ENCODE assay signal across 20 cellular contexts in genomic region chr11:10443152-10443551, GRCh38. TPM values are rescaled to one million over a fixed set of nuclear protein-coding genes. Genes with fewer than 3 reads are reported as not detected.
A peak's percentile ranks its signal among the peaks of the same experiment; 100 is the strongest.
DNase-seq lines count a peak whose midpoint lies in the region; ATAC-seq, FAIRE-seq and TF ChIP-seq lines count a peak whose summit lies in the region.
"Had no signal": no experiment of that assay in that cellular context is flagged by ENCODE, and none has a peak within 500 bp of the region (broad histone marks: within the 10 kb centered on the region; RNA-seq: fewer than 3 reads in every experiment).

No MANE protein-coding gene starts in this region.

- H3K9me3 Mint-ChIP-seq in activated naive CD8-positive, alpha-beta T cell (ENCODE audit: low read depth): no peaks in the 10 kb centered on the region
- no peaks in the 10 kb centered on the region for H3K9me3 Mint-ChIP-seq in activated naive CD8-positive, alpha-beta T cell treated with anti-CD3 and anti-CD28 coated beads for 36 hours
- no peaks in the 10 kb centered on the region for H3K9me3 Mint-ChIP-seq in stimulated activated naive CD8-positive, alpha-beta T cell treated with anti-CD3 and anti-CD28 coated beads, Interleukin-15, amount 100 ng/mL, for 72 hours
- H3K9me3 Mint-ChIP-seq in progenitor cell of endocrine pancreas (ENCODE audit: low read depth): no peaks in the 10 kb centered on the region
- H3K9me3 Mint-ChIP-seq: CD8-positive, alpha-beta memory T cell; nephron progenitor cell had no signal

- no peak for TF ChIP-seq RAD21 in K562 (CRISPR knock-in tag; conservative IDR thresholded peaks at IDR 0.05 in 1 of 2, IDR thresholded peaks at IDR 0.05 in 1 of 2)

- H3K27me3 ChIP-seq in K562 (ENCODE audit: control insufficient read depth in 2 of 2, insufficient read depth in 2 of 2, low read length in 2 of 2) (no peaks in the 10 kb centered on the region), PC-3 (ENCODE audit: low read length) (no peaks in the 10 kb centered on the region)
- H3K27me3 ChIP-seq: left lung, transverse colon had no signal

- H3K4me3 ChIP-seq in NB4 (ENCODE audit: low read depth, low read length): no peak overlapping the region
- H3K4me3 ChIP-seq in K562: no peak overlapping the region
- no peak overlapping the region for H3K4me3 ChIP-seq in PC-3 (ENCODE audit: low read length)
- H3K4me3 ChIP-seq: heart left ventricle, left lung, transverse colon had no signal

- in situ Hi-C loops in K562 (cut with MboI): no loop called here

- H3K9me3 ChIP-seq in K562 (replicated peaks; ENCODE audit: control insufficient read depth, insufficient read depth, low read depth, low read length) (no peaks in the 10 kb centered on the region), PC-3 (ENCODE audit: low read length) (no peaks in the 10 kb centered on the region)
- H3K9me3 ChIP-seq: heart left ventricle, left lung, transverse colon had no signal

- H3K36me3 Mint-ChIP-seq in activated naive CD8-positive, alpha-beta T cell: no peaks in the 10 kb centered on the region
- H3K36me3 Mint-ChIP-seq in activated naive CD8-positive, alpha-beta T cell treated with anti-CD3 and anti-CD28 coated beads for 36 hours: no peaks in the 10 kb centered on the region
- H3K36me3 Mint-ChIP-seq in progenitor cell of endocrine pancreas (ENCODE audit: insufficient read depth): no peaks in the 10 kb centered on the region

- ATAC-seq in K562 (no peak), PC-3 (no peak)
- ATAC-seq in stimulated activated naive CD8-positive, alpha-beta T cell treated with anti-CD3 and anti-CD28 coated beads, Interleukin-15, amount 100 ng/mL, for 72 hours: peak; percentile 39
- ATAC-seq: heart left ventricle, left lung, sciatic nerve, SK-N-SH treated with all-trans-retinoic acid at 6 μM for 48 hours had no signal

- H3K27ac Mint-ChIP-seq in activated naive CD8-positive, alpha-beta T cell: peak overlapping the region; percentile 71
- H3K27ac Mint-ChIP-seq in activated naive CD8-positive, alpha-beta T cell treated with anti-CD3 and anti-CD28 coated beads for 36 hours: no peak overlapping the region
- H3K27ac Mint-ChIP-seq in stimulated activated naive CD8-positive, alpha-beta T cell treated with anti-CD3 and anti-CD28 coated beads, Interleukin-15, amount 100 ng/mL, for 72 hours: peak overlapping the region in 1 of 2 donors; percentile 75
- no peak overlapping the region for H3K27ac Mint-ChIP-seq in progenitor cell of endocrine pancreas
- H3K27ac Mint-ChIP-seq: nephron progenitor cell had no signal

- H3K27ac ChIP-seq in K562 (ENCODE audit: extremely low read depth, low read depth, low read length): no peak overlapping the region
- no peak overlapping the region for H3K27ac ChIP-seq in PC-3 (ENCODE audit: low read length)
- H3K27ac ChIP-seq: heart left ventricle, KMS-11, left lung, transverse colon had no signal

- H3K79me2 ChIP-seq in K562 (ENCODE audit: control insufficient read depth, insufficient read depth, low read length): no peaks in the 10 kb centered on the region
- no peaks in the 10 kb centered on the region for H3K79me2 ChIP-seq in PC-3 (ENCODE audit: low read length)

- H3K9me2 ChIP-seq in PC-3 (replicated peaks; ENCODE audit: low read length): no peaks in the 10 kb centered on the region

- H2AFZ ChIP-seq in K562 (ENCODE audit: low read depth, low read length): peak overlapping the region; percentile 25; the same call in 1 of the 2 replicates
- no peak overlapping the region for H2AFZ ChIP-seq in PC-3 (ENCODE audit: low read length)

- no peak for DNase-seq in activated naive CD8-positive, alpha-beta T cell treated with anti-CD3 and anti-CD28 coated beads for 36 hours
- DNase-seq in NB4 (ENCODE audit: low read depth) (peak; percentile 25), K562 (ENCODE audit: extremely low read depth in 1 of 4, low spot score in 3 of 4) (no peak), progenitor cell of endocrine pancreas (ENCODE audit: low spot score, unreplicated experiment) (no peak), PC-3 (no peak)
- no peak for DNase-seq in stimulated activated naive CD8-positive, alpha-beta T cell treated with anti-CD3 and anti-CD28 coated beads, Interleukin-15, amount 100 ng/mL, for 72 hours
- DNase-seq: CD8-positive, alpha-beta memory T cell; heart left ventricle; left lung; NCI-H1092 treated with DMSO at 0.1 percent for 48 hours; NCI-H2029; nephron progenitor cell; stimulated activated naive CD4-positive, alpha-beta T cell treated with Interleukin-2 at 50 U/mL for 16 hours; transverse colon had no signal

- H3K4me2 ChIP-seq in K562 (ENCODE audit: insufficient read depth, low read length) (no peak overlapping the region), PC-3 (ENCODE audit: low read length) (no peak overlapping the region)
- H3K4me2 ChIP-seq: KMS-11 had no signal

- no peaks in the 10 kb centered on the region for H4K20me1 ChIP-seq in K562 (replicated peaks; ENCODE audit: control insufficient read depth, insufficient read depth, low read length)
- no peaks in the 10 kb centered on the region for H4K20me1 ChIP-seq in PC-3 (ENCODE audit: low read length)

- no peaks in the 10 kb centered on the region for H3F3A ChIP-seq in PC-3 (ENCODE audit: low read length, unreplicated experiment)

- intact Hi-C loops in K562 (cut with micrococcal nuclease): no loop called here
- intact Hi-C loops in PC-3 (cut with micrococcal nuclease): no loop called here

- H3K9ac ChIP-seq in K562 (ENCODE audit: insufficient read depth in 1 of 2, low read depth in 2 of 2, low read length in 2 of 2): no peak overlapping the region
- H3K9ac ChIP-seq in PC-3 (ENCODE audit: low read length): no peak overlapping the region
- H3K9ac ChIP-seq: KMS-11 had no signal

- no peak overlapping the region for H3K4me3 Mint-ChIP-seq in activated naive CD8-positive, alpha-beta T cell
- no peak overlapping the region for H3K4me3 Mint-ChIP-seq in activated naive CD8-positive, alpha-beta T cell treated with anti-CD3 and anti-CD28 coated beads for 36 hours
- no peak overlapping the region for H3K4me3 Mint-ChIP-seq in stimulated activated naive CD8-positive, alpha-beta T cell treated with anti-CD3 and anti-CD28 coated beads, Interleukin-15, amount 100 ng/mL, for 72 hours
- no peak overlapping the region for H3K4me3 Mint-ChIP-seq in progenitor cell of endocrine pancreas (ENCODE audit: low read depth)
- H3K4me3 Mint-ChIP-seq: CD8-positive, alpha-beta memory T cell; nephron progenitor cell had no signal

- no peak for TF ChIP-seq EP300 in K562 (IDR thresholded peaks at IDR 0.05; ENCODE audit: low read length)

- WGBS in K562 (ENCODE audit: insufficient coverage, low coverage, missing lambda C conversion rate): 71% methylated on average over 7 of the region's 7 CpGs

- CTCF ChIA-PET in K562 (lab: Yijun Ruan, JAX; ENCODE audit: low intra/inter-chr PET ratio) (interaction anchor here (0.6 kb wide), 1 partner anchor 18 kb away, joined by 3 read pairs; no protein-coding TSS in a partner anchor), PC-3 (lab: Charles Lee) (no interaction called here)

- no peaks in the 10 kb centered on the region for H3K9me1 ChIP-seq in K562 (ENCODE audit: control insufficient read depth, insufficient read depth, low read length)

- H3K4me1 ChIP-seq in K562 (replicated peaks in 1 of 2; ENCODE audit: control insufficient read depth in 2 of 2, insufficient read depth in 2 of 2, low read length in 2 of 2) (peaks cover 7 to 14% of the 10 kb centered on the region in 2 experiments), PC-3 (ENCODE audit: insufficient read depth, low read length) (no peaks in the 10 kb centered on the region)
- H3K4me1 ChIP-seq: transverse colon had no signal

- BruUV-seq in K562 (replicated peaks; lab: Mats Ljungman, UMichigan) (no TSS peak), PC-3 (replicated peaks; lab: Mats Ljungman, UMichigan) (no TSS peak)

- no peak for FAIRE-seq in K562 (lab: Jason Lieb, UNC)
- FAIRE-seq: GM12891, H54 had no signal

- TF ChIP-seq CTCF in NB4 (IDR thresholded peaks at IDR 0.05; ENCODE audit: low read depth, low read length): no peak
- no peak for TF ChIP-seq CTCF in K562 (IDR thresholded peaks at IDR 0.05 in 2 of 3, conservative IDR thresholded peaks at IDR 0.05 in 1 of 3; ENCODE audit: insufficient read depth in 2 of 3, low read depth in 1 of 3, low read length in 3 of 3)
- no peak for TF ChIP-seq CTCF in progenitor cell of endocrine pancreas (IDR thresholded peaks at IDR 0.05; ENCODE audit: unreplicated experiment)
- no peak for TF ChIP-seq CTCF in PC-3 (conservative IDR thresholded peaks at IDR 0.05; ENCODE audit: low read depth, low read length)

- POLR2A ChIA-PET in K562 (lab: Yijun Ruan, JAX): interaction anchor here (1.0 to 1.1 kb wide), 2 partner anchors 13 to 42 kb away, joined by 3 to 4 read pairs; no protein-coding TSS in a partner anchor
- POLR2A ChIA-PET in PC-3 (lab: Charles Lee; ENCODE audit: unreplicated experiment): interaction anchor here (0.6 kb wide), 1 partner anchor 16 kb away, joined by 3 read pairs; no protein-coding TSS in a partner anchor

- peaks cover 32% of the 10 kb centered on the region for H3K4me1 Mint-ChIP-seq in activated naive CD8-positive, alpha-beta T cell (ENCODE audit: low read depth)
- peaks cover 36% of the 10 kb centered on the region for H3K4me1 Mint-ChIP-seq in activated naive CD8-positive, alpha-beta T cell treated with anti-CD3 and anti-CD28 coated beads for 36 hours
- H3K4me1 Mint-ChIP-seq in stimulated activated naive CD8-positive, alpha-beta T cell treated with anti-CD3 and anti-CD28 coated beads, Interleukin-15, amount 100 ng/mL, for 72 hours: peaks cover 60% of the 10 kb centered on the region
- peaks cover 7% of the 10 kb centered on the region for H3K4me1 Mint-ChIP-seq in progenitor cell of endocrine pancreas (ENCODE audit: low read depth)

- no peak for TF ChIP-seq POLR2A in NB4 (IDR thresholded peaks at IDR 0.05; ENCODE audit: extremely low read depth, insufficient read length)
- TF ChIP-seq POLR2A in K562 (conservative IDR thresholded peaks at IDR 0.05): no peak

- no peaks in the 10 kb centered on the region for H3K36me3 ChIP-seq in K562 (ENCODE audit: control insufficient read depth, insufficient read depth, low read length)
- no peaks in the 10 kb centered on the region for H3K36me3 ChIP-seq in PC-3 (ENCODE audit: low read depth, low read length)
- H3K36me3 ChIP-seq: heart left ventricle, left lung, transverse colon had no signal

- no peaks in the 10 kb centered on the region for H3K27me3 Mint-ChIP-seq in activated naive CD8-positive, alpha-beta T cell
- H3K27me3 Mint-ChIP-seq in activated naive CD8-positive, alpha-beta T cell treated with anti-CD3 and anti-CD28 coated beads for 36 hours: no peaks in the 10 kb centered on the region
- H3K27me3 Mint-ChIP-seq in stimulated activated naive CD8-positive, alpha-beta T cell treated with anti-CD3 and anti-CD28 coated beads, Interleukin-15, amount 100 ng/mL, for 72 hours: no peaks in the 10 kb centered on the region
- peaks cover 3% of the 10 kb centered on the region for H3K27me3 Mint-ChIP-seq in progenitor cell of endocrine pancreas

RNA-seq across cellular contexts. Expression of gene AMPD3, which starts 11.9 kb away (rescaled TPM):
- 10 to 100 TPM; 20.2 to 20.7 TPM for total RNA-seq in activated naive CD8-positive, alpha-beta T cell treated with anti-CD3 and anti-CD28 coated beads for 36 hours
- total RNA-seq in K562 (2011; cell fraction: chromatin; rRNA removed; ENCODE audit: low replicate concordance): 55.3 and 77.7 TPM in 2 replicates
- total RNA-seq in K562 (2011; cell fraction: nucleolus; rRNA removed): 41.2 and 45.5 TPM in 2 replicates
- 42.5 and 52.8 TPM in 2 replicates for total RNA-seq in K562 (2011; cell fraction: nucleoplasm; rRNA removed)
- total RNA-seq in K562 (2014; rRNA removed) (11.2 and 14.2 TPM in 2 replicates), K562 (2014; rRNA removed; fragmentation: Illumina TruSeq; extraction: Trizol) (7.1 and 7.8 TPM in 2 replicates), K562 (2015; rRNA removed; fragmentation: Illumina TruSeq; extraction: Trizol) (6.1 and 7.2 TPM in 2 replicates), K562 (2021) (17.3 and 17.9 TPM in 2 replicates), progenitor cell of endocrine pancreas (12.9 TPM in 2 replicates), PC-3 (2014; rRNA removed) (11.8 and 16.5 TPM in 2 replicates)
- polyA plus RNA-seq in K562 (2011; rRNA removed) (22.2 and 23.6 TPM in 2 replicates), K562 (2014; fragmentation: Illumina TruSeq; extraction: Trizol) (15.3 and 19.7 TPM in 2 replicates), K562 (2014; fragmentation: Nextera tagmentation; extraction: Ambion mirVana) (1 to 10 TPM; 4.4 to 6.0 TPM), K562 (2014; rRNA removed) (12.8 and 13.4 TPM in 2 replicates)
- 17.5 and 39.4 TPM in 2 replicates for polyA plus RNA-seq in K562 (2011; cell fraction: cytosol; rRNA removed)
- polyA plus RNA-seq in K562 (2011; cell fraction: nucleus; rRNA removed): 47.3 and 74.7 TPM in 2 replicates
- 10.7 and 13.0 TPM in 2 replicates for polyA plus RNA-seq in K562 (2012)
- 13.6 and 15.4 TPM in 2 replicates for polyA minus RNA-seq in K562 (2011; rRNA and poly(A)+ RNA removed)
- 12.5 and 18.0 TPM in 2 replicates for polyA minus RNA-seq in K562 (2011; cell fraction: cytosol; rRNA and poly(A)+ RNA removed)
- polyA minus RNA-seq in K562 (2011; cell fraction: nucleus; rRNA and poly(A)+ RNA removed): 30.7 and 31.7 TPM in 2 replicates
